In genomic region chr10:112465299-112465882, GRCh38 we compare ENCODE assay signal across 1 cellular context.
TF ChIP-seq lines count a peak whose summit lies in the region.

No MANE protein-coding gene starts in this region.

TF ChIP-seq in GM12878, 131 proteins besides CTCF, POLR2A, EP300 and RAD21:
- no peak for TF ChIP-seq KLF5 (IDR thresholded peaks at IDR 0.05; ENCODE audit: partially characterized antibody)
- no peak for TF ChIP-seq MTA3 (IDR thresholded peaks at IDR 0.05; ENCODE audit: borderline replicate concordance, low read length)
